15 cellular contexts compared by ENCODE assay signal in genomic region chr5:132774896-132775295, GRCh38. TPM values are rescaled to one million over a fixed set of nuclear protein-coding genes. Genes with fewer than 3 reads are reported as not detected.
DNase-seq lines count a peak whose midpoint lies in the region; ATAC-seq and TF ChIP-seq lines count a peak whose summit lies in the region.
"Had no signal": no experiment of that assay in that cellular context is flagged by ENCODE, and none has a peak within 500 bp of the region (broad histone marks: within the 10 kb centered on the region; RNA-seq: fewer than 3 reads in every experiment).

No MANE protein-coding gene starts in this region.

- no peaks in the 10 kb centered on the region for H3K27me3 ChIP-seq in CD8-positive, alpha-beta memory T cell (ENCODE audit: insufficient read depth, low read length, poor library complexity, severe bottlenecking)
- H3K27me3 ChIP-seq in breast epithelium, result no peaks in the 10 kb centered on the region
- no peaks in the 10 kb centered on the region for H3K27me3 ChIP-seq in right atrium auricular region
- H3K27me3 ChIP-seq in sigmoid colon, result no peaks in the 10 kb centered on the region
- H3K27me3 ChIP-seq in BE2C, result no peaks in the 10 kb centered on the region
- H3K27me3 ChIP-seq: tibial nerve had no signal

- intact Hi-C loops in breast epithelium (cut with DNase I; ENCODE audit: low total_unique reads), result no loop called here
- intact Hi-C loops in sigmoid colon (cut with DNase I), result loop anchor here (5.0 kb wide), 2 partner anchors 47 to 278 kb away; no protein-coding TSS in a partner anchor

- no peaks in the 10 kb centered on the region for H3K27me3 Mint-ChIP-seq in CD8-positive, alpha-beta memory T cell
- H3K27me3 Mint-ChIP-seq in activated naive CD8-positive, alpha-beta T cell treated with anti-CD3 and anti-CD28 coated beads, Interleukin-2, amount 50 U/mL, for 24 hours, result peaks cover 19% of the 10 kb centered on the region

- CTCF ChIA-PET in CD8-positive, alpha-beta memory T cell (lab: Charles Lee), result interaction anchor here (1.1 to 1.5 kb wide), 2 partner anchors 8 to 45 kb away, joined by 3 to 4 read pairs; no protein-coding TSS in a partner anchor

- peak overlapping the region; percentile 17 for H3K27ac ChIP-seq in CD8-positive, alpha-beta memory T cell (ENCODE audit: low read depth, low read length)
- H3K27ac ChIP-seq in breast epithelium, result peak overlapping the region; percentile 14 to 56
- H3K27ac ChIP-seq in right atrium auricular region, result peak overlapping the region; percentile 66 to 77
- H3K27ac ChIP-seq in sigmoid colon, result peak overlapping the region in 3 of 4 donors; percentile 5 to 82 (median 75)

- no peaks in the 10 kb centered on the region for H3K36me3 ChIP-seq in CD8-positive, alpha-beta memory T cell (ENCODE audit: insufficient read depth, low read length)
- H3K36me3 ChIP-seq in breast epithelium (no peaks in the 10 kb centered on the region), right atrium auricular region (no peaks in the 10 kb centered on the region), sigmoid colon (no peaks in the 10 kb centered on the region), BE2C (no peaks in the 10 kb centered on the region)
- H3K36me3 ChIP-seq: tibial nerve had no signal

- DNase-seq in CD8-positive, alpha-beta memory T cell, result no peak
- DNase-seq in breast epithelium (ENCODE audit: low spot score in 2 of 2) (no peak), right atrium auricular region (ENCODE audit: low spot score) (no peak), sigmoid colon (peak; percentile 60), BE2C (no peak), NCI-H345 treated with DMSO at 0.1 percent for 48 hours (lab: John Stamatoyannopoulos, UW; ENCODE audit: unreplicated experiment) (no peak)
- DNase-seq in activated naive CD8-positive, alpha-beta T cell treated with anti-CD3 and anti-CD28 coated beads, Interleukin-2, amount 50 U/mL, for 24 hours, result no peak
- DNase-seq: activated CD4-positive, CD25-positive, alpha-beta regulatory T cell treated with anti-CD3 and anti-CD28 coated beads, Interleukin-2, amount 50 U/mL, for 72 hours; activated T-cell treated with anti-CD3 and anti-CD28 coated beads, Interleukin-2, amount 50 U/mL, for 1 hour; KBM-7; NCI-H2081 had no signal

- no peaks in the 10 kb centered on the region for H3K36me3 Mint-ChIP-seq in CD8-positive, alpha-beta memory T cell
- no peaks in the 10 kb centered on the region for H3K36me3 Mint-ChIP-seq in activated naive CD8-positive, alpha-beta T cell treated with anti-CD3 and anti-CD28 coated beads, Interleukin-2, amount 50 U/mL, for 24 hours (ENCODE audit: low read depth)
- H3K36me3 Mint-ChIP-seq: memory B cell had no signal

- H3K9me3 ChIP-seq in CD8-positive, alpha-beta memory T cell (ENCODE audit: low read length), result no peaks in the 10 kb centered on the region
- H3K9me3 ChIP-seq in breast epithelium (no peaks in the 10 kb centered on the region), right atrium auricular region (no peaks in the 10 kb centered on the region), sigmoid colon (no peaks in the 10 kb centered on the region), BE2C (no peaks in the 10 kb centered on the region)
- H3K9me3 ChIP-seq: tibial nerve had no signal

- peaks cover 15 to 39% (median 23%) of the 10 kb centered on the region in 3 donors for H3K4me1 Mint-ChIP-seq in CD8-positive, alpha-beta memory T cell
- H3K4me1 Mint-ChIP-seq in activated naive CD8-positive, alpha-beta T cell treated with anti-CD3 and anti-CD28 coated beads, Interleukin-2, amount 50 U/mL, for 24 hours, result peaks cover 6% of the 10 kb centered on the region

- no peaks in the 10 kb centered on the region for H3K9me3 Mint-ChIP-seq in CD8-positive, alpha-beta memory T cell
- no peaks in the 10 kb centered on the region for H3K9me3 Mint-ChIP-seq in activated naive CD8-positive, alpha-beta T cell treated with anti-CD3 and anti-CD28 coated beads, Interleukin-2, amount 50 U/mL, for 24 hours
- H3K9me3 Mint-ChIP-seq: memory B cell had no signal

- WGBS in sigmoid colon, 2 donors, result 76% methylated on average over 5 of the region's 5 CpGs

- H3K4me3 ChIP-seq in CD8-positive, alpha-beta memory T cell (ENCODE audit: low read length), result no peak overlapping the region
- H3K4me3 ChIP-seq in breast epithelium (peak overlapping the region in 1 of 3 donors; percentile 99), right atrium auricular region (no peak overlapping the region), sigmoid colon (no peak overlapping the region), BE2C (ENCODE audit: low read depth, low read length) (no peak overlapping the region)

- TF ChIP-seq POLR2A in breast epithelium (IDR thresholded peaks at IDR 0.05), result no peak
- TF ChIP-seq POLR2A in sigmoid colon (IDR thresholded peaks at IDR 0.05), result no peak

- peaks cover 15% of the 10 kb centered on the region for H3K4me1 ChIP-seq in CD8-positive, alpha-beta memory T cell (ENCODE audit: insufficient read depth, low read length)
- H3K4me1 ChIP-seq in breast epithelium, result peaks cover 3 to 5% of the 10 kb centered on the region in 2 donors
- peaks cover 0 to 70% of the 10 kb centered on the region in 2 donors for H3K4me1 ChIP-seq in right atrium auricular region
- peaks cover 0 to 52% (median 36%) of the 10 kb centered on the region in 4 donors for H3K4me1 ChIP-seq in sigmoid colon
- peaks cover 22% of the 10 kb centered on the region for H3K4me1 ChIP-seq in BE2C

- POLR2A ChIA-PET in CD8-positive, alpha-beta memory T cell (lab: Charles Lee), result no interaction called here

- no peak for ATAC-seq in activated naive CD8-positive, alpha-beta T cell treated with anti-CD3 and anti-CD28 coated beads, Interleukin-2, amount 50 U/mL, for 24 hours
- no peak for ATAC-seq in GM21528 (IDR thresholded peaks at IDR 0.05; ENCODE audit: low FRiP score, unreplicated experiment)

- no peak overlapping the region for H3K27ac Mint-ChIP-seq in CD8-positive, alpha-beta memory T cell
- no peak overlapping the region for H3K27ac Mint-ChIP-seq in activated naive CD8-positive, alpha-beta T cell treated with anti-CD3 and anti-CD28 coated beads, Interleukin-2, amount 50 U/mL, for 24 hours
- H3K27ac Mint-ChIP-seq: memory B cell, progenitor cell of endocrine pancreas had no signal

- no peak for TF ChIP-seq CTCF in breast epithelium (IDR thresholded peaks at IDR 0.05)
- no peak for TF ChIP-seq CTCF in right atrium auricular region (IDR thresholded peaks at IDR 0.05)
- TF ChIP-seq CTCF in sigmoid colon (IDR thresholded peaks at IDR 0.05), result no peak
- TF ChIP-seq CTCF in BE2C (IDR thresholded peaks at IDR 0.05; ENCODE audit: low read depth, low read length), result no peak

- peak overlapping the region in 2 of 7 donors; percentile 50 to 67 for H3K4me3 Mint-ChIP-seq in CD8-positive, alpha-beta memory T cell
- no peak overlapping the region for H3K4me3 Mint-ChIP-seq in activated naive CD8-positive, alpha-beta T cell treated with anti-CD3 and anti-CD28 coated beads, Interleukin-2, amount 50 U/mL, for 24 hours

- no peak for TF ChIP-seq EP300 in sigmoid colon (IDR thresholded peaks at IDR 0.05)

RNA-seq across cellular contexts. Expression of gene SEPTIN8, which starts 2.1 kb away (rescaled TPM):
- 10 to 100 TPM; 34.5 to 38.1 TPM for total RNA-seq in CD8-positive, alpha-beta memory T cell
- 2.8 TPM for polyA plus RNA-seq in CD8-positive, alpha-beta memory T cell
- total RNA-seq in breast epithelium, result 10 to 100 TPM; 26.4 to 43.0 (median 40.0) TPM
- 10 to 100 TPM; 21.1 to 24.8 TPM for total RNA-seq in right atrium auricular region
- total RNA-seq in sigmoid colon, result 10 to 100 TPM; 21.4 to 36.0 (median 30.9) TPM
- polyA plus RNA-seq in sigmoid colon, result 10 to 100 TPM; 19.2 to 38.0 (median 30.7) TPM
- polyA plus RNA-seq in BE2C (2012; ENCODE audit: insufficient read depth, insufficient read length, low read depth), result 34.7 TPM

RNA-seq across cellular contexts. Expression of gene CCNI2, which starts 27.7 kb away (rescaled TPM):
- total RNA-seq in CD8-positive, alpha-beta memory T cell, result 1 to 10 TPM; 8.8 to 9.1 TPM
- polyA plus RNA-seq in CD8-positive, alpha-beta memory T cell, result 3.4 TPM
- total RNA-seq in breast epithelium (1 to 10 TPM in 1 of 3 donors, under 1 TPM in 1, not detected in 1; 0.98 to 2.0 TPM), right atrium auricular region (not detected), sigmoid colon (1 to 10 TPM in 1 of 4 donors, not detected in 3; 1.4 TPM)
- 1 to 10 TPM; 1.8 to 5.3 (median 2.3) TPM for polyA plus RNA-seq in sigmoid colon
- polyA plus RNA-seq in BE2C (2012; ENCODE audit: insufficient read depth, insufficient read length, low read depth), result 3.1 TPM
- total RNA-seq: tibial nerve had no signal

RNA-seq across cellular contexts. Expression of gene KIF3A, which starts 37.5 kb away (rescaled TPM):
- 10 to 100 TPM; 21.1 to 23.3 TPM for total RNA-seq in CD8-positive, alpha-beta memory T cell
- polyA plus RNA-seq in CD8-positive, alpha-beta memory T cell, result 15.9 TPM
- total RNA-seq in breast epithelium (10 to 100 TPM in 2 of 3 donors, 1 to 10 TPM in 1; 4.5 to 15.7 (median 11.5) TPM), right atrium auricular region (1 to 10 TPM; 5.6 to 7.2 TPM), sigmoid colon (10 to 100 TPM in 2 of 4 donors, 1 to 10 TPM in 2; 7.1 to 19.9 (median 12.9) TPM)
- polyA plus RNA-seq in sigmoid colon, result 1 to 10 TPM; 1.2 to 2.7 (median 1.8) TPM
- 5.9 TPM for polyA plus RNA-seq in BE2C (2012; ENCODE audit: insufficient read depth, insufficient read length, low read depth)

RNA-seq across cellular contexts. Expression of gene SOWAHA, which starts 38.2 kb away (rescaled TPM):
- total RNA-seq in CD8-positive, alpha-beta memory T cell, result under 1 TPM in 1 of 2 experiments, not detected in 1; 0.07 TPM
- not detected for polyA plus RNA-seq in CD8-positive, alpha-beta memory T cell
- total RNA-seq in breast epithelium (1 to 10 TPM in 1 of 3 donors, under 1 TPM in 2; 0.66 to 3.2 (median 0.96) TPM), right atrium auricular region (not detected), sigmoid colon (under 1 TPM in 2 of 4 donors, not detected in 2; 0.16 to 0.36 TPM)
- polyA plus RNA-seq in sigmoid colon, result 10 to 100 TPM in 2 of 3 donors, 1 to 10 TPM in 1; 8.0 to 33.8 (median 26.4) TPM
- polyA plus RNA-seq in BE2C (2012; ENCODE audit: insufficient read depth, insufficient read length, low read depth), result not detected

RNA-seq across cellular contexts. Expression of gene SHROOM1, which starts 55.6 kb away (rescaled TPM):
- 1 to 10 TPM; 1.6 to 2.0 TPM for total RNA-seq in CD8-positive, alpha-beta memory T cell
- not detected for polyA plus RNA-seq in CD8-positive, alpha-beta memory T cell
- total RNA-seq in breast epithelium (10 to 100 TPM in 1 of 3 donors, 1 to 10 TPM in 2; 2.4 to 12.6 (median 9.5) TPM), right atrium auricular region (1 to 10 TPM; 3.2 to 4.2 TPM), sigmoid colon (10 to 100 TPM in 1 of 4 donors, 1 to 10 TPM in 3; 4.2 to 20.0 (median 7.6) TPM)
- polyA plus RNA-seq in sigmoid colon, result 10 to 100 TPM; 22.4 to 25.1 (median 24.6) TPM
- polyA plus RNA-seq in BE2C (2012; ENCODE audit: insufficient read depth, insufficient read length, low read depth), result 1.9 TPM

Comparison
In these comparisons a context has a peak if more than half of its experiments do, and no peak if none do; other contexts are left out.
1. H3K27ac ChIP-seq: peak in every context shown above with its lines; median percentile 75 in sigmoid colon; 72 in right atrium auricular region; 35 in breast epithelium; 17 in CD8-positive, alpha-beta memory T cell.